32 cellular contexts compared by ENCODE assay signal in the genomic region with DNA sequence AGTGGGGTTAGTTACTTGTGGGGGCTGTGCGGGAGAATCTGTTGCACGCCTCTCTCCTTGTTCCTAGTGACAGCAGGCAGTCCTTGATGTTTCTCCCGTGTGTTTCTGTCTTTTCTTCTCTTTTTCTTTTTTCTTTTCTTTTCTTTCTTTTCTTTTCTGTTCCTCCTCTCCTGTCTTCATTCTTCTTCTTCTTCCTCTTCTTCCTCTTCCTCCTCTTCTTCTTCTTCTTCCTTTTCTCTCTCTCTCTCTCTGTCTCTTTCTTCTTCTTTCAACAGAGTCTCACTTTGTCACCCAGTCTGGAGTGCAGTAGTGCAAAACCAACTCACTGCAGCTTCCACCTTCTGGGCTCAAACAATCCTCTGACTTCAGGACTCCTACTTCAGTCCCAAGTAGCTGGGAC.
"Had no signal": no experiment of that assay in that cellular context is flagged by ENCODE, and none has a peak within 500 bp of the region (broad histone marks: within the 10 kb centered on the region; RNA-seq: fewer than 3 reads in every experiment).

No MANE protein-coding gene starts in this region.

- H3K27ac ChIP-seq: adrenal gland, body of pancreas, brain microvascular endothelial cell, breast epithelium, VCaP had no signal

- H3K4me1 ChIP-seq: adrenal gland, body of pancreas, breast epithelium had no signal

- H3K36me3 ChIP-seq: adrenal gland, brain microvascular endothelial cell, breast epithelium had no signal

- H3K9me3 Mint-ChIP-seq: activated B cell treated with CpG ODN at 0.5 μM for 24 hours; activated CD4-positive, alpha-beta memory T cell treated with anti-CD3 and anti-CD28 coated beads for 36 hours; activated CD4-positive, alpha-beta T cell treated with anti-CD3 and anti-CD28 coated beads, Interleukin-2, amount 10 ng/mL, durations not matched to agents 24 days and 14 days; activated CD8-positive, alpha-beta T cell treated with anti-CD3 and anti-CD28 coated beads for 36 hours; activated naive CD8-positive, alpha-beta T cell treated with anti-CD3 and anti-CD28 coated beads for 36 hours; activated T-helper 1 cell treated with anti-CD3 and anti-CD28 coated beads, Interleukin-12 subunit alpha, Interleukin-12 subunit beta, Interleukin-2, Interleukin-4 antibody, amounts not matched to agents 30 ng/mL and 10 ng/mL and 1 ng/mL, durations not matched to agents 14 hours and 24 hours and 36 hours; activated T-helper 17 cell treated with anti-CD3 and anti-CD28 coated beads, Interleukin-2, amount 50 U/mL, for 72 hours; T-helper 2 cell treated with Interferon-gamma antibody and Interleukin-4, amounts not matched to agents 5 μg/mL and 100 μg/mL, for 36 hours had no signal

- H3K4me1 Mint-ChIP-seq: activated B cell treated with CpG ODN at 0.5 μM for 24 hours had no signal

- H3K27ac Mint-ChIP-seq: activated B cell treated with CpG ODN at 0.5 μM for 24 hours; activated CD4-positive, alpha-beta memory T cell treated with anti-CD3 and anti-CD28 coated beads for 36 hours; activated CD4-positive, alpha-beta T cell treated with anti-CD3 and anti-CD28 coated beads, Interleukin-2, amount 10 ng/mL, durations not matched to agents 24 days and 14 days; activated CD8-positive, alpha-beta T cell treated with anti-CD3 and anti-CD28 coated beads for 36 hours; activated naive CD4-positive, alpha-beta T cell treated with anti-CD3 and anti-CD28 coated beads for 36 hours; activated naive CD4-positive, alpha-beta T cell treated with anti-CD3 and anti-CD28 coated beads, Interleukin-2, amount 50 U/mL, for 72 hours; activated naive CD8-positive, alpha-beta T cell treated with anti-CD3 and anti-CD28 coated beads for 36 hours; activated T-helper 1 cell treated with anti-CD3 and anti-CD28 coated beads, Interleukin-12 subunit alpha, Interleukin-12 subunit beta, Interleukin-2, Interleukin-4 antibody, amounts not matched to agents 30 ng/mL and 10 ng/mL and 1 ng/mL, durations not matched to agents 14 hours and 24 hours and 36 hours; activated T-helper 17 cell treated with anti-CD3 and anti-CD28 coated beads, Interleukin-2, amount 50 U/mL, for 72 hours; T-helper 2 cell treated with Interferon-gamma antibody and Interleukin-4, amounts not matched to agents 5 μg/mL and 100 μg/mL, for 36 hours had no signal

- H3K27me3 ChIP-seq: adrenal gland, body of pancreas, brain microvascular endothelial cell, breast epithelium had no signal

- H3K4me3 Mint-ChIP-seq: activated B cell treated with CpG ODN at 0.5 μM for 24 hours; activated CD4-positive, alpha-beta memory T cell treated with anti-CD3 and anti-CD28 coated beads for 36 hours; activated CD4-positive, alpha-beta T cell treated with anti-CD3 and anti-CD28 coated beads, Interleukin-2, amount 10 ng/mL, durations not matched to agents 24 days and 14 days; activated CD8-positive, alpha-beta T cell treated with anti-CD3 and anti-CD28 coated beads for 36 hours; activated naive CD4-positive, alpha-beta T cell treated with anti-CD3 and anti-CD28 coated beads for 36 hours; activated naive CD8-positive, alpha-beta T cell treated with anti-CD3 and anti-CD28 coated beads for 36 hours; activated T-helper 1 cell treated with anti-CD3 and anti-CD28 coated beads, Interleukin-12 subunit alpha, Interleukin-12 subunit beta, Interleukin-2, Interleukin-4 antibody, amounts not matched to agents 30 ng/mL and 10 ng/mL and 1 ng/mL, durations not matched to agents 14 hours and 24 hours and 36 hours; activated T-helper 17 cell treated with anti-CD3 and anti-CD28 coated beads, Interleukin-2, amount 50 U/mL, for 72 hours; T-helper 2 cell treated with Interferon-gamma antibody and Interleukin-4, amounts not matched to agents 5 μg/mL and 100 μg/mL, for 36 hours had no signal

- H3K36me3 Mint-ChIP-seq: activated CD4-positive, alpha-beta memory T cell treated with anti-CD3 and anti-CD28 coated beads for 36 hours; activated naive CD8-positive, alpha-beta T cell treated with anti-CD3 and anti-CD28 coated beads for 36 hours had no signal

- DNase-seq: activated B cell treated with CpG ODN at 0.5 μM for 24 hours; activated CD4-positive, alpha-beta memory T cell treated with anti-CD3 and anti-CD28 coated beads for 36 hours; activated CD4-positive, alpha-beta T cell treated with anti-CD3 and anti-CD28 coated beads for 4 hours; activated CD4-positive, alpha-beta T cell treated with anti-CD3 and anti-CD28 coated beads, Interleukin-2, amount 10 ng/mL, durations not matched to agents 24 days and 14 days; activated CD4-positive, alpha-beta T cell treated with anti-CD3 and anti-CD28 coated beads, Interleukin-2, amount 50 U/mL, for 1 hour; activated CD4-positive, alpha-beta T cell treated with anti-CD3 and anti-CD28 coated beads, Interleukin-2, amount 50 U/mL, for 4 hours; activated CD4-positive, CD25-positive, alpha-beta regulatory T cell treated with anti-CD3 and anti-CD28 coated beads, Interleukin-2, amount 50 U/mL, for 72 hours; activated CD8-positive, alpha-beta memory T cell treated with anti-CD3 and anti-CD28 coated beads, Interleukin-2, amount 50 U/mL, for 4 hours; activated CD8-positive, alpha-beta T cell treated with anti-CD3 and anti-CD28 coated beads for 36 hours; activated effector memory CD4-positive, alpha-beta T cell treated with anti-CD3 and anti-CD28 coated beads, Interleukin-2, amount 50 U/mL, for 16 hours; activated gamma-delta T cell treated with Interleukin-2 at 50 U/mL for 16 hours; activated naive CD4-positive, alpha-beta T cell; activated naive CD4-positive, alpha-beta T cell treated with anti-CD3 and anti-CD28 coated beads for 36 hours; activated naive CD4-positive, alpha-beta T cell treated with anti-CD3 and anti-CD28 coated beads, Interleukin-2, amount 50 U/mL, for 16 hours; activated naive CD8-positive, alpha-beta T cell treated with anti-CD3 and anti-CD28 coated beads for 36 hours; activated T-cell treated with anti-CD3 and anti-CD28 coated beads for 4 hours; activated T-cell treated with anti-CD3 and anti-CD28 coated beads, Interleukin-2, amount 50 U/mL, for 1 hour; activated T-cell treated with anti-CD3 and anti-CD28 coated beads, Interleukin-2, amount 50 U/mL, for 48 hours; adrenal gland; amniotic stem cell; aorta; body of pancreas; brain microvascular endothelial cell; central memory CD4-positive, alpha-beta T cell; T-helper 2 cell; T-helper 9 cell had no signal

- ATAC-seq: activated CD8-positive, alpha-beta T cell treated with anti-CD3 and anti-CD28 coated beads for 36 hours; activated naive CD4-positive, alpha-beta T cell treated with anti-CD3 and anti-CD28 coated beads, Interleukin-2, amount 50 U/mL, for 72 hours; activated T-helper 17 cell treated with anti-CD3 and anti-CD28 coated beads, Interleukin-2, amount 50 U/mL, for 72 hours; body of pancreas had no signal

- H3K9me3 ChIP-seq: adrenal gland, body of pancreas, breast epithelium had no signal

- H3K4me3 ChIP-seq: adrenal gland, body of pancreas, breast epithelium had no signal

- H3K27me3 Mint-ChIP-seq: activated B cell treated with CpG ODN at 0.5 μM for 24 hours; activated CD4-positive, alpha-beta memory T cell treated with anti-CD3 and anti-CD28 coated beads for 36 hours; activated CD4-positive, alpha-beta T cell treated with anti-CD3 and anti-CD28 coated beads, Interleukin-2, amount 10 ng/mL, durations not matched to agents 24 days and 14 days; activated CD8-positive, alpha-beta T cell treated with anti-CD3 and anti-CD28 coated beads for 36 hours; activated naive CD8-positive, alpha-beta T cell treated with anti-CD3 and anti-CD28 coated beads for 36 hours; activated T-helper 17 cell treated with anti-CD3 and anti-CD28 coated beads, Interleukin-2, amount 50 U/mL, for 72 hours had no signal
